1 cellular context compared by ENCODE assay signal in the genomic region with DNA sequence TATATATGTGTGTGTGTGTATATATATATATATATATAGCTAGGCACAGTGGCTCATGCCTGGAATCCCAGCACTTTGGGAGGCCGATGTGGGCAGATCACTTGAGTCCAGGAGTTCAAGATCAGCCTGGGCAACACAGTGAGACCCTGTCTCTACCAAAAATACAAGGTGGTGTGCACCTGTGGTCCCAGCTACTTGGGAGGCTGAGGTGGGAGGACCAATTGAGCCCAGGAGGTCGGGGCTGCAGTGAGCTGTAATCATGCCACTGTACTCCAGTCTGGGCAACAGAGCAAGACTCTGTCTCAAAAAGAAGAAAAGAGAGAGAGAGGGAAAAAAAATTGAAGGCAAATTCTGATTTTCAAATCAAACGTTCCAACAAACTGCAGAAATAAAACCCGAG.
TF ChIP-seq lines count a peak whose summit lies in the region.

No MANE protein-coding gene starts in this region.

TF ChIP-seq in HEK293, 187 proteins besides CTCF, POLR2A, EP300 and RAD21:
- TF ChIP-seq ZNF121 (tag by site-specific recombination; IDR thresholded peaks at IDR 0.05), result peak; percentile 69
